Comparison of ENCODE assay signal across 1 cellular context in genomic region chr13:99154064-99154463, GRCh38.
A peak's percentile ranks its signal among the peaks of the same experiment; 100 is the strongest.
TF ChIP-seq lines count a peak whose summit lies in the region.

No MANE protein-coding gene starts in this region.

TF ChIP-seq in K562, 482 proteins besides CTCF, POLR2A, EP300 and RAD21 (continued from another document):
- TF ChIP-seq ZBTB49 (CRISPR knock-in tag; IDR thresholded peaks at IDR 0.05; ENCODE audit: borderline replicate concordance) (no peak), NFE2 (IDR thresholded peaks at IDR 0.05; ENCODE audit: low read depth) (peak; percentile 65), TGIF2 (CRISPR knock-in tag; IDR thresholded peaks at IDR 0.05) (no peak), MAFG (tag; conservative IDR thresholded peaks at IDR 0.05) (peak; percentile 34; the same call in 1 of the 2 replicates), ZNF277 (CRISPR knock-in tag; IDR thresholded peaks at IDR 0.05; ENCODE audit: borderline replicate concordance) (no peak), KLF13 (tag; IDR thresholded peaks at IDR 0.05; ENCODE audit: borderline replicate concordance, low read depth) (no peak), ZNF324 (CRISPR knock-in tag; IDR thresholded peaks at IDR 0.05) (no peak), CBX1 (IDR thresholded peaks at IDR 0.05; ENCODE audit: low read depth) (no peak), ZNF584 (CRISPR knock-in tag; IDR thresholded peaks at IDR 0.05; ENCODE audit: low read depth) (no peak), ZFP36 (IDR thresholded peaks at IDR 0.05; ENCODE audit: low read depth, low read length, partially characterized antibody) (no peak), NUFIP1 (IDR thresholded peaks at IDR 0.05; ENCODE audit: partially characterized antibody) (no peak), ARID2 (IDR thresholded peaks at IDR 0.05) (no peak), BRD9 (IDR thresholded peaks at IDR 0.05; ENCODE audit: low read depth, partially characterized antibody) (no peak), ELF4 (CRISPR knock-in tag; IDR thresholded peaks at IDR 0.05) (no peak), ZNF395 (CRISPR knock-in tag; IDR thresholded peaks at IDR 0.05) (no peak), MAFF (IDR thresholded peaks at IDR 0.05; ENCODE audit: low read length) (peak; percentile 37; the same call in 1 of the 2 replicates), STAG1 (CRISPR knock-in tag; IDR thresholded peaks at IDR 0.05; ENCODE audit: borderline replicate concordance) (no peak), BDP1 (IDR thresholded peaks at IDR 0.05; ENCODE audit: insufficient read depth, insufficient read length) (no peak), SMARCA4 (IDR thresholded peaks at IDR 0.05) (no peak), MTA3 (IDR thresholded peaks at IDR 0.05; ENCODE audit: borderline replicate concordance) (no peak), ZZZ3 (IDR thresholded peaks at IDR 0.05) (no peak), MEF2A (IDR thresholded peaks at IDR 0.05; ENCODE audit: control insufficient read depth, low read depth, low read length) (no peak), CHD1 (IDR thresholded peaks at IDR 0.05; ENCODE audit: low read length) (no peak), CEBPB (tag; IDR thresholded peaks at IDR 0.05) (no peak), TSC22D4 (tag; IDR thresholded peaks at IDR 0.05) (no peak), TEAD4 (IDR thresholded peaks at IDR 0.05; ENCODE audit: low read length) (no peak), TEAD4 (CRISPR knock-in tag; IDR thresholded peaks at IDR 0.05; ENCODE audit: borderline replicate concordance) (no peak), TOE1 (IDR thresholded peaks at IDR 0.05; ENCODE audit: borderline replicate concordance) (no peak), TOE1 (CRISPR knock-in tag; IDR thresholded peaks at IDR 0.05; ENCODE audit: borderline replicate concordance, low read depth) (no peak), FOXK2 (conservative IDR thresholded peaks at IDR 0.05 in 1 of 2, IDR thresholded peaks at IDR 0.05 in 1 of 2; ENCODE audit: low read depth in 2 of 2) (no peak), MAFK (IDR thresholded peaks at IDR 0.05; ENCODE audit: low read length) (peak; percentile 14; the same call in 1 of the 2 replicates)
- TF ChIP-seq, protein P1, sequence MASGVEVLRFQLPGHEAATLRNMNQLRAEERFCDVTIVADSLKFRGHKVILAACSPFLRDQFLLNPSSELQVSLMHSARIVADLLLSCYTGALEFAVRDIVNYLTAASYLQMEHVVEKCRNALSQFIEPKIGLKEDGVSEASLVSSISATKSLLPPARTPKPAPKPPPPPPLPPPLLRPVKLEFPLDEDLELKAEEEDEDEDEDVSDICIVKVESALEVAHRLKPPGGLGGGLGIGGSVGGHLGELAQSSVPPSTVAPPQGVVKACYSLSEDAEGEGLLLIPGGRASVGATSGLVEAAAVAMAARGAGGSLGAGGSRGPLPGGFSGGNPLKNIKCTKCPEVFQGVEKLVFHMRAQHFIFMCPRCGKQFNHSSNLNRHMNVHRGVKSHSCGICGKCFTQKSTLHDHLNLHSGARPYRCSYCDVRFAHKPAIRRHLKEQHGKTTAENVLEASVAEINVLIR (CRISPR knock-in tag; IDR thresholded peaks at IDR 0.05), result no peak
- TF ChIP-seq, protein P2, sequence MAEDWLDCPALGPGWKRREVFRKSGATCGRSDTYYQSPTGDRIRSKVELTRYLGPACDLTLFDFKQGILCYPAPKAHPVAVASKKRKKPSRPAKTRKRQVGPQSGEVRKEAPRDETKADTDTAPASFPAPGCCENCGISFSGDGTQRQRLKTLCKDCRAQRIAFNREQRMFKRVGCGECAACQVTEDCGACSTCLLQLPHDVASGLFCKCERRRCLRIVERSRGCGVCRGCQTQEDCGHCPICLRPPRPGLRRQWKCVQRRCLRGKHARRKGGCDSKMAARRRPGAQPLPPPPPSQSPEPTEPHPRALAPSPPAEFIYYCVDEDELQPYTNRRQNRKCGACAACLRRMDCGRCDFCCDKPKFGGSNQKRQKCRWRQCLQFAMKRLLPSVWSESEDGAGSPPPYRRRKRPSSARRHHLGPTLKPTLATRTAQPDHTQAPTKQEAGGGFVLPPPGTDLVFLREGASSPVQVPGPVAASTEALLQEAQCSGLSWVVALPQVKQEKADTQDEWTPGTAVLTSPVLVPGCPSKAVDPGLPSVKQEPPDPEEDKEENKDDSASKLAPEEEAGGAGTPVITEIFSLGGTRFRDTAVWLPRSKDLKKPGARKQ (CRISPR knock-in tag; IDR thresholded peaks at IDR 0.05), result no peak
- TF ChIP-seq, protein P3, sequence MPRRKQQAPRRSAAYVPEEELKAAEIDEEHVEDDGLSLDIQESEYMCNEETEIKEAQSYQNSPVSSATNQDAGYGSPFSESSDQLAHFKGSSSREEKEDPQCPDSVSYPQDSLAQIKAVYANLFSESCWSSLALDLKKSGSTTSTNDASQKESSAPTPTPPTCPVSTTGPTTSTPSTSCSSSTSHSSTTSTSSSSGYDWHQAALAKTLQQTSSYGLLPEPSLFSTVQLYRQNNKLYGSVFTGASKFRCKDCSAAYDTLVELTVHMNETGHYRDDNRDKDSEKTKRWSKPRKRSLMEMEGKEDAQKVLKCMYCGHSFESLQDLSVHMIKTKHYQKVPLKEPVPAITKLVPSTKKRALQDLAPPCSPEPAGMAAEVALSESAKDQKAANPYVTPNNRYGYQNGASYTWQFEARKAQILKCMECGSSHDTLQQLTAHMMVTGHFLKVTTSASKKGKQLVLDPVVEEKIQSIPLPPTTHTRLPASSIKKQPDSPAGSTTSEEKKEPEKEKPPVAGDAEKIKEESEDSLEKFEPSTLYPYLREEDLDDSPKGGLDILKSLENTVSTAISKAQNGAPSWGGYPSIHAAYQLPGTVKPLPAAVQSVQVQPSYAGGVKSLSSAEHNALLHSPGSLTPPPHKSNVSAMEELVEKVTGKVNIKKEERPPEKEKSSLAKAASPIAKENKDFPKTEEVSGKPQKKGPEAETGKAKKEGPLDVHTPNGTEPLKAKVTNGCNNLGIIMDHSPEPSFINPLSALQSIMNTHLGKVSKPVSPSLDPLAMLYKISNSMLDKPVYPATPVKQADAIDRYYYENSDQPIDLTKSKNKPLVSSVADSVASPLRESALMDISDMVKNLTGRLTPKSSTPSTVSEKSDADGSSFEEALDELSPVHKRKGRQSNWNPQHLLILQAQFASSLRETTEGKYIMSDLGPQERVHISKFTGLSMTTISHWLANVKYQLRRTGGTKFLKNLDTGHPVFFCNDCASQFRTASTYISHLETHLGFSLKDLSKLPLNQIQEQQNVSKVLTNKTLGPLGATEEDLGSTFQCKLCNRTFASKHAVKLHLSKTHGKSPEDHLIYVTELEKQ (CRISPR knock-in tag; IDR thresholded peaks at IDR 0.05), result no peak
- TF ChIP-seq, protein P4, sequence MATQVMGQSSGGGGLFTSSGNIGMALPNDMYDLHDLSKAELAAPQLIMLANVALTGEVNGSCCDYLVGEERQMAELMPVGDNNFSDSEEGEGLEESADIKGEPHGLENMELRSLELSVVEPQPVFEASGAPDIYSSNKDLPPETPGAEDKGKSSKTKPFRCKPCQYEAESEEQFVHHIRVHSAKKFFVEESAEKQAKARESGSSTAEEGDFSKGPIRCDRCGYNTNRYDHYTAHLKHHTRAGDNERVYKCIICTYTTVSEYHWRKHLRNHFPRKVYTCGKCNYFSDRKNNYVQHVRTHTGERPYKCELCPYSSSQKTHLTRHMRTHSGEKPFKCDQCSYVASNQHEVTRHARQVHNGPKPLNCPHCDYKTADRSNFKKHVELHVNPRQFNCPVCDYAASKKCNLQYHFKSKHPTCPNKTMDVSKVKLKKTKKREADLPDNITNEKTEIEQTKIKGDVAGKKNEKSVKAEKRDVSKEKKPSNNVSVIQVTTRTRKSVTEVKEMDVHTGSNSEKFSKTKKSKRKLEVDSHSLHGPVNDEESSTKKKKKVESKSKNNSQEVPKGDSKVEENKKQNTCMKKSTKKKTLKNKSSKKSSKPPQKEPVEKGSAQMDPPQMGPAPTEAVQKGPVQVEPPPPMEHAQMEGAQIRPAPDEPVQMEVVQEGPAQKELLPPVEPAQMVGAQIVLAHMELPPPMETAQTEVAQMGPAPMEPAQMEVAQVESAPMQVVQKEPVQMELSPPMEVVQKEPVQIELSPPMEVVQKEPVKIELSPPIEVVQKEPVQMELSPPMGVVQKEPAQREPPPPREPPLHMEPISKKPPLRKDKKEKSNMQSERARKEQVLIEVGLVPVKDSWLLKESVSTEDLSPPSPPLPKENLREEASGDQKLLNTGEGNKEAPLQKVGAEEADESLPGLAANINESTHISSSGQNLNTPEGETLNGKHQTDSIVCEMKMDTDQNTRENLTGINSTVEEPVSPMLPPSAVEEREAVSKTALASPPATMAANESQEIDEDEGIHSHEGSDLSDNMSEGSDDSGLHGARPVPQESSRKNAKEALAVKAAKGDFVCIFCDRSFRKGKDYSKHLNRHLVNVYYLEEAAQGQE (CRISPR knock-in tag; IDR thresholded peaks at IDR 0.05; ENCODE audit: low read depth), result no peak
